ENCODE assay signal across 18 cellular contexts in the genomic region with DNA sequence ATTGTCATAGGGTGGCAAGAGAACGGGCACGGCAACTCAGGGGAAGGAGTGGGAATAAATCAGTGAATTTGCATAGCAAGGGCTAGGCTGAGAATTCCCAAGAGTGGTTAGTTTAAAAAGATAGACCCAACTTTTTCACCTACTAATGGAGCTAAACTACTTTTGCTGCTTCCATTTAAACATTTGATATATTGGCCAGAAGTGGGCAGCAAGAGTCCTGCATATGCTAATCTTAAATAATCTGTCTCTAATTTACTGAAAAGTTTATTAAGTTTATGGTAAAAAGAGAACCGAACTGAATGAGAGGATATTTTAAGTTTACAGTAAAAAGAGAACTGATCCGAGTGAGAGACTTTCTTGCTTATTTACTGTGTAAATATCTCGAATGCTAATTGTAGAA.
DNase-seq lines count a peak whose midpoint lies in the region; ATAC-seq and TF ChIP-seq lines count a peak whose summit lies in the region.
"Had no signal": no experiment of that assay in that cellular context is flagged by ENCODE, and none has a peak within 500 bp of the region (broad histone marks: within the 10 kb centered on the region; RNA-seq: fewer than 3 reads in every experiment).

No MANE protein-coding gene starts in this region.

- no peaks in the 10 kb centered on the region for H3K36me3 Mint-ChIP-seq in WTC11

- H3K4me1 Mint-ChIP-seq in WTC11 = peaks cover 14% of the 10 kb centered on the region

- H4K20me1 ChIP-seq in OCI-LY3 (ENCODE audit: insufficient read depth, low read length) = no peaks in the 10 kb centered on the region

- H3K79me2 ChIP-seq in OCI-LY3 (ENCODE audit: low read length) = no peaks in the 10 kb centered on the region

- no peaks in the 10 kb centered on the region for H3K27me3 Mint-ChIP-seq in WTC11 (ENCODE audit: low read depth)
- H3K27me3 Mint-ChIP-seq: CD4-positive, alpha-beta T cell had no signal

- TF ChIP-seq CTCF in OCI-LY3 (IDR thresholded peaks at IDR 0.05; ENCODE audit: low read depth, low read length) (peak; percentile 12; the same call in 1 of the 2 replicates), WTC11 (IDR thresholded peaks at IDR 0.05) (no peak)

- no peak overlapping the region for H3K4me3 ChIP-seq in OCI-LY3 (ENCODE audit: low read length)

- DNase-seq in WTC11 (ENCODE audit: low spot score) (no peak), globus pallidus (ENCODE audit: low spot score) (peak; percentile 33), DMS 273 (lab: John Stamatoyannopoulos, UW; ENCODE audit: unreplicated experiment) (no peak)
- DNase-seq: ACHN; BE2C; C1 segment of cervical spinal cord; Caco-2; CD4-positive, alpha-beta T cell; DMS153; DMS79 treated with DMSO at 0.1 percent for 48 hours; GF-D8; GOT3; H9; KG1 had no signal

- H3K9me3 ChIP-seq in OCI-LY3 (ENCODE audit: insufficient read depth, low read length) = no peaks in the 10 kb centered on the region
- H3K9me3 ChIP-seq: BE2C, Caco-2 had no signal

- H3K36me3 ChIP-seq in OCI-LY3 (replicated peaks; ENCODE audit: low read depth, low read length) = no peaks in the 10 kb centered on the region
- H3K36me3 ChIP-seq: BE2C had no signal

- no peaks in the 10 kb centered on the region for H3K9me3 Mint-ChIP-seq in WTC11
- H3K9me3 Mint-ChIP-seq: H9 had no signal

- no peak overlapping the region for H2AFZ ChIP-seq in OCI-LY3 (ENCODE audit: low read depth, low read length)

- POLR2A ChIA-PET in WTC11 (lab: Charles Lee) = interaction anchor here (0.6 kb wide), 1 partner anchor 41 kb away, joined by 3 read pairs; no protein-coding TSS in a partner anchor

- no peak for ATAC-seq in WTC11
- no peak for ATAC-seq in HG03442 (IDR thresholded peaks at IDR 0.05; ENCODE audit: unreplicated experiment)
- ATAC-seq in GM19395 (IDR thresholded peaks at IDR 0.05; ENCODE audit: unreplicated experiment) = no peak
- no peak for ATAC-seq in GM21390 (IDR thresholded peaks at IDR 0.05; ENCODE audit: unreplicated experiment)

- H3K9ac ChIP-seq in OCI-LY3 (ENCODE audit: low read length) = no peak overlapping the region

- H3K27me3 ChIP-seq in OCI-LY3 (ENCODE audit: low read depth, low read length) = no peaks in the 10 kb centered on the region
- H3K27me3 ChIP-seq: BE2C had no signal

- no peak overlapping the region for H3K4me2 ChIP-seq in OCI-LY3 (ENCODE audit: low read length)

- H3K4me1 ChIP-seq in OCI-LY3 (ENCODE audit: low read length) = no peaks in the 10 kb centered on the region
- H3K4me1 ChIP-seq: BE2C, Caco-2 had no signal

- no peak overlapping the region for H3K27ac ChIP-seq in OCI-LY3 (ENCODE audit: low read length)

- CTCF ChIA-PET in WTC11 (lab: Charles Lee) = interaction anchor here (1.0 kb wide), 1 partner anchor 115 kb away, joined by 3 read pairs; no protein-coding TSS in a partner anchor

- H3K4me3 Mint-ChIP-seq in WTC11 = no peak overlapping the region
- H3K4me3 Mint-ChIP-seq: CD4-positive, alpha-beta T cell; H9 had no signal

- H3K27ac Mint-ChIP-seq in WTC11 = peak overlapping the region; percentile 23; the same call in 1 of the 2 replicates
- H3K27ac Mint-ChIP-seq: CD4-positive, alpha-beta T cell; H9 had no signal

TF ChIP-seq in WTC11, 78 proteins besides CTCF, POLR2A, EP300 and RAD21 (continues in another document):
- TF ChIP-seq, protein P1, sequence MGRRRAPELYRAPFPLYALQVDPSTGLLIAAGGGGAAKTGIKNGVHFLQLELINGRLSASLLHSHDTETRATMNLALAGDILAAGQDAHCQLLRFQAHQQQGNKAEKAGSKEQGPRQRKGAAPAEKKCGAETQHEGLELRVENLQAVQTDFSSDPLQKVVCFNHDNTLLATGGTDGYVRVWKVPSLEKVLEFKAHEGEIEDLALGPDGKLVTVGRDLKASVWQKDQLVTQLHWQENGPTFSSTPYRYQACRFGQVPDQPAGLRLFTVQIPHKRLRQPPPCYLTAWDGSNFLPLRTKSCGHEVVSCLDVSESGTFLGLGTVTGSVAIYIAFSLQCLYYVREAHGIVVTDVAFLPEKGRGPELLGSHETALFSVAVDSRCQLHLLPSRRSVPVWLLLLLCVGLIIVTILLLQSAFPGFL (CRISPR knock-in tag; IDR thresholded peaks at IDR 0.05; ENCODE audit: borderline replicate concordance) = no peak
- no peak for TF ChIP-seq ZNF121 (CRISPR knock-in tag; IDR thresholded peaks at IDR 0.05)
- no peak for TF ChIP-seq TEAD1 (CRISPR knock-in tag; IDR thresholded peaks at IDR 0.05)
- TF ChIP-seq, protein P2, sequence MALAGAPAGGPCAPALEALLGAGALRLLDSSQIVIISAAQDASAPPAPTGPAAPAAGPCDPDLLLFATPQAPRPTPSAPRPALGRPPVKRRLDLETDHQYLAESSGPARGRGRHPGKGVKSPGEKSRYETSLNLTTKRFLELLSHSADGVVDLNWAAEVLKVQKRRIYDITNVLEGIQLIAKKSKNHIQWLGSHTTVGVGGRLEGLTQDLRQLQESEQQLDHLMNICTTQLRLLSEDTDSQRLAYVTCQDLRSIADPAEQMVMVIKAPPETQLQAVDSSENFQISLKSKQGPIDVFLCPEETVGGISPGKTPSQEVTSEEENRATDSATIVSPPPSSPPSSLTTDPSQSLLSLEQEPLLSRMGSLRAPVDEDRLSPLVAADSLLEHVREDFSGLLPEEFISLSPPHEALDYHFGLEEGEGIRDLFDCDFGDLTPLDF (CRISPR knock-in tag; IDR thresholded peaks at IDR 0.05) = no peak
- TF ChIP-seq, protein P3, sequence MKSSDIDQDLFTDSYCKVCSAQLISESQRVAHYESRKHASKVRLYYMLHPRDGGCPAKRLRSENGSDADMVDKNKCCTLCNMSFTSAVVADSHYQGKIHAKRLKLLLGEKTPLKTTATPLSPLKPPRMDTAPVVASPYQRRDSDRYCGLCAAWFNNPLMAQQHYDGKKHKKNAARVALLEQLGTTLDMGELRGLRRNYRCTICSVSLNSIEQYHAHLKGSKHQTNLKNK (CRISPR knock-in tag; IDR thresholded peaks at IDR 0.05) = no peak
- TF ChIP-seq, protein P4, sequence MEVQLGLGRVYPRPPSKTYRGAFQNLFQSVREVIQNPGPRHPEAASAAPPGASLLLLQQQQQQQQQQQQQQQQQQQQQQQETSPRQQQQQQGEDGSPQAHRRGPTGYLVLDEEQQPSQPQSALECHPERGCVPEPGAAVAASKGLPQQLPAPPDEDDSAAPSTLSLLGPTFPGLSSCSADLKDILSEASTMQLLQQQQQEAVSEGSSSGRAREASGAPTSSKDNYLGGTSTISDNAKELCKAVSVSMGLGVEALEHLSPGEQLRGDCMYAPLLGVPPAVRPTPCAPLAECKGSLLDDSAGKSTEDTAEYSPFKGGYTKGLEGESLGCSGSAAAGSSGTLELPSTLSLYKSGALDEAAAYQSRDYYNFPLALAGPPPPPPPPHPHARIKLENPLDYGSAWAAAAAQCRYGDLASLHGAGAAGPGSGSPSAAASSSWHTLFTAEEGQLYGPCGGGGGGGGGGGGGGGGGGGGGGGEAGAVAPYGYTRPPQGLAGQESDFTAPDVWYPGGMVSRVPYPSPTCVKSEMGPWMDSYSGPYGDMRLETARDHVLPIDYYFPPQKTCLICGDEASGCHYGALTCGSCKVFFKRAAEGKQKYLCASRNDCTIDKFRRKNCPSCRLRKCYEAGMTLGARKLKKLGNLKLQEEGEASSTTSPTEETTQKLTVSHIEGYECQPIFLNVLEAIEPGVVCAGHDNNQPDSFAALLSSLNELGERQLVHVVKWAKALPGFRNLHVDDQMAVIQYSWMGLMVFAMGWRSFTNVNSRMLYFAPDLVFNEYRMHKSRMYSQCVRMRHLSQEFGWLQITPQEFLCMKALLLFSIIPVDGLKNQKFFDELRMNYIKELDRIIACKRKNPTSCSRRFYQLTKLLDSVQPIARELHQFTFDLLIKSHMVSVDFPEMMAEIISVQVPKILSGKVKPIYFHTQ (CRISPR knock-in tag; IDR thresholded peaks at IDR 0.05) = no peak
- TF ChIP-seq, protein P5, sequence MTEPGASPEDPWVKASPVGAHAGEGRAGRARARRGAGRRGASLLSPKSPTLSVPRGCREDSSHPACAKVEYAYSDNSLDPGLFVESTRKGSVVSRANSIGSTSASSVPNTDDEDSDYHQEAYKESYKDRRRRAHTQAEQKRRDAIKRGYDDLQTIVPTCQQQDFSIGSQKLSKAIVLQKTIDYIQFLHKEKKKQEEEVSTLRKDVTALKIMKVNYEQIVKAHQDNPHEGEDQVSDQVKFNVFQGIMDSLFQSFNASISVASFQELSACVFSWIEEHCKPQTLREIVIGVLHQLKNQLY (CRISPR knock-in tag; IDR thresholded peaks at IDR 0.05) = no peak
- no peak for TF ChIP-seq SMAD4 (CRISPR knock-in tag; IDR thresholded peaks at IDR 0.05)
- TF ChIP-seq NR3C1 (CRISPR knock-in tag; conservative IDR thresholded peaks at IDR 0.05; ENCODE audit: low read depth) = no peak
- TF ChIP-seq, protein P6, sequence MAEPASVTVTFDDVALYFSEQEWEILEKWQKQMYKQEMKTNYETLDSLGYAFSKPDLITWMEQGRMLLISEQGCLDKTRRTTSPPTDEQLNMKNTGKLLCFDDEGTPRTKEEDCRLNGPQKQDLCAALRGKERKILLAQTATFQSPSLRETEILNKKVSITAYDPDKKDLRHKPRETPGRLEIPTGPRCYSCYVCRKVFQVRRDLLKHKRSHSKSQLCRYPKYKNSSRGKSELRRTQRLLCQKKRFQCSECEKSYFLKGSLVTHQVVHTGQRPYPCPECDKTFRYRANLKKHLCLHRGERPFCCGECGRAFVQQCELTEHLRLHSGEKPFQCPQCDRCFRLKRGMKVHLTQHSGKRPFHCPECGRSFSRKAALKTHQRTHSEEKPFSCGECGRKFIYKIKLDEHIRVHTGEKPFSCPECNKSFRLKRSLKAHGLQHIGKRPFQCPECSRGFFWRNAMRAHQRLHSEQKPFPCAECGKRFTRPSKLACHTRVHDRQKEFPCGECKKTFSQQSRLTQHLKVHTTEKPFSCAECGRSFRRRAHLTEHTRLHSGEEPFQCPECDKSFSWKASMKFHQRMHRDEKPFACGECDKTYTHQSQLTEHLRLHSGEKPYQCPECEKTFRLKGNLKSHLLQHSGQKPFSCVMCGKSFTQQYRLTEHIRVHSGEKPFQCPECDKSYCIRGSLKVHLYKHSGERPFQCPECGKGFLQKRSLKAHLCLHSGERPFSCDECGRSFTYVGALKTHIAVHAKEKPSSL (CRISPR knock-in tag; conservative IDR thresholded peaks at IDR 0.05) = no peak
- no peak for TF ChIP-seq ZNF263 (CRISPR knock-in tag; IDR thresholded peaks at IDR 0.05; ENCODE audit: low read depth)
- no peak for TF ChIP-seq IRF2 (CRISPR knock-in tag; IDR thresholded peaks at IDR 0.05; ENCODE audit: borderline replicate concordance, low read depth)
- TF ChIP-seq, protein P7, sequence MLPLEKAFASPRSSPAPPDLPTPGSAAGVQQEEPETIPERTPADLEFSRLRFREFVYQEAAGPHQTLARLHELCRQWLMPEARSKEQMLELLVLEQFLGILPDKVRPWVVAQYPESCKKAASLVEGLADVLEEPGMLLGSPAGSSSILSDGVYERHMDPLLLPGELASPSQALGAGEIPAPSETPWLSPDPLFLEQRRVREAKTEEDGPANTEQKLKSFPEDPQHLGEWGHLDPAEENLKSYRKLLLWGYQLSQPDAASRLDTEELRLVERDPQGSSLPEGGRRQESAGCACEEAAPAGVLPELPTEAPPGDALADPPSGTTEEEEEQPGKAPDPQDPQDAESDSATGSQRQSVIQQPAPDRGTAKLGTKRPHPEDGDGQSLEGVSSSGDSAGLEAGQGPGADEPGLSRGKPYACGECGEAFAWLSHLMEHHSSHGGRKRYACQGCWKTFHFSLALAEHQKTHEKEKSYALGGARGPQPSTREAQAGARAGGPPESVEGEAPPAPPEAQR (CRISPR knock-in tag; IDR thresholded peaks at IDR 0.05) = no peak
